In the genomic region with DNA sequence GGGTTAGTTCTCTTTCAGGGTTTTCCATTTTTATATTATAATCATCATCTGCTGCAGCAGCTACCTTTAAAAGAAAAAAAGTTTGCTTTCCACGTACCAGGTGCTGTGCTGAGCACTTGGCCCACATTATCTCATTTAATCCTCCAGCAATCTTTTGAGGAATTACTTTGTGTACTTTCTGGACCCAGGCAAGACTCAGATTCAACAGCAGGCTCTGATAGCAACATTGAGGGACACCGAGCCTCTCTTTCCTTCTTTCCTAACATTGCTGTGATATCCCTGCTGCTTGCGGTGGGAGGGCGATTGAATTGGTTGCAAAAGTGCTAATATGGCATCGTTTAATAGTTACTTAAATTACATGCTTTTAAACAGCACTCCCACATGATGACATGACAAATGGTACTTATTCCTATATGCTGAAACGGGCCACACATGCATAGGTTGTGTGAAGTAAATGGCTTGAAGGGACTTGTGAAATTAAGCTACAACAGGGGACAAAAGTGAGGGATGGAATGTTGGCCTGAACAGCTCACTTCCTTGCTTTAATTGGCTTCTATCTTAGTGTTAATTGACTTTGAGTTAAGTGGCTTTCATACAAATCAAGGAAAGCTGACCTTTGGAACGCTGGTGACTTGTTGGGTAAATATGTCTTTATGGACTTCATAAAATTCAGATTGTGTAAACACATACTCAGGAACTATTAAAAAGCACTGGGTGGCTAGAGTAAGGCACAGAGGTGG, we compare ENCODE assay signal across 25 cellular contexts. TPM values are rescaled to one million over a fixed set of nuclear protein-coding genes. Genes with fewer than 3 reads are reported as not detected.
DNase-seq lines count a peak whose midpoint lies in the region; ATAC-seq and TF ChIP-seq lines count a peak whose summit lies in the region.
"Had no signal": no experiment of that assay in that cellular context is flagged by ENCODE, and none has a peak within 500 bp of the region (broad histone marks: within the 10 kb centered on the region; RNA-seq: fewer than 3 reads in every experiment).

No MANE protein-coding gene starts in this region.

- H3K4me3 ChIP-seq in endodermal cell (ENCODE audit: low read length) (peak overlapping the region; percentile 56), mucosa of stomach (ENCODE audit: low read length) (no peak overlapping the region)
- H3K4me3 ChIP-seq: adrenal gland; BLaER1 treated with 17β-estradiol and CSF1 and Interleukin-3, amounts not matched to agents 10 nM and 100 nM had no signal

- peaks cover 58% of the 10 kb centered on the region for H3K4me1 Mint-ChIP-seq in Calu3 (ENCODE audit: low read depth, unreplicated experiment)
- peaks cover 74% of the 10 kb centered on the region for H3K4me1 Mint-ChIP-seq in endodermal cell

- H3K27ac Mint-ChIP-seq in Calu3 (ENCODE audit: unreplicated experiment) (peak overlapping the region; percentile 37), endodermal cell (peak overlapping the region; percentile 93)
- H3K27ac Mint-ChIP-seq: activated T-cell treated with anti-CD3 and anti-CD28 coated beads, Interleukin-2, amount 50 U/mL, for 24 hours; nephron had no signal

- H3K4me3 Mint-ChIP-seq in Calu3 (ENCODE audit: low read depth, unreplicated experiment) (peak overlapping the region; percentile 48), endodermal cell (peak overlapping the region; percentile 28)
- H3K4me3 Mint-ChIP-seq: activated T-cell treated with anti-CD3 and anti-CD28 coated beads, Interleukin-2, amount 50 U/mL, for 24 hours; nephron had no signal

- CTCF ChIA-PET in Calu3 (lab: Charles Lee): interaction anchor here (0.5 to 0.7 kb wide), 3 partner anchors 244 to 333 kb away, joined by 3 to 6 read pairs (median 6); no protein-coding TSS in a partner anchor

- H3K9ac ChIP-seq in endodermal cell (ENCODE audit: extremely low read depth, low read length, poor library complexity, severe bottlenecking): no peak overlapping the region
- H3K9ac ChIP-seq in mucosa of stomach (ENCODE audit: low read length): peak overlapping the region; percentile 35
- H3K9ac ChIP-seq: BLaER1 treated with 17β-estradiol and CSF1 and Interleukin-3, amounts not matched to agents 10 nM and 100 nM; parathyroid adenoma had no signal

- WGBS in endodermal cell (ENCODE audit: insufficient coverage in 1 of 2, insufficient read length in 1 of 2), 2 experiments: 60 to 82% methylated on average over 4 to 7 of the region's 7 CpGs

- no peak for ATAC-seq in HG02678 (IDR thresholded peaks at IDR 0.05; ENCODE audit: unreplicated experiment)
- ATAC-seq: sciatic nerve had no signal

- H3K27me3 ChIP-seq in endodermal cell (ENCODE audit: control insufficient read depth, insufficient read depth, low read length, poor library complexity, severe bottlenecking) (no peaks in the 10 kb centered on the region), mucosa of stomach (ENCODE audit: control insufficient read depth, insufficient read depth, low read length) (no peaks in the 10 kb centered on the region)
- H3K27me3 ChIP-seq: adrenal gland; BLaER1 treated with 17β-estradiol and CSF1 and Interleukin-3, amounts not matched to agents 10 nM and 100 nM had no signal

- no peak overlapping the region for H3K27ac ChIP-seq in endodermal cell (ENCODE audit: low read depth, low read length)
- H3K27ac ChIP-seq: adrenal gland; BLaER1 treated with 17β-estradiol and CSF1 and Interleukin-3, amounts not matched to agents 10 nM and 100 nM; parathyroid adenoma had no signal

- H3K9me3 Mint-ChIP-seq in Calu3 (ENCODE audit: low read depth, unreplicated experiment) (no peaks in the 10 kb centered on the region), endodermal cell (no peaks in the 10 kb centered on the region)
- H3K9me3 Mint-ChIP-seq: activated T-cell treated with anti-CD3 and anti-CD28 coated beads, Interleukin-2, amount 50 U/mL, for 24 hours; nephron had no signal

- DNase-seq in Calu3 (no peak), NCI-H82 (lab: John Stamatoyannopoulos, UW) (peak; percentile 38), endodermal cell (no peak), RKO (ENCODE audit: low spot score) (no peak), putamen (ENCODE audit: low spot score) (no peak)
- no peak for DNase-seq in stimulated activated CD4-positive, alpha-beta T cell treated with anti-CD3 and anti-CD28 coated beads, Interleukin-15, amount 100 ng/mL, for 24 hours
- DNase-seq: ACHN; activated CD4-positive, alpha-beta T cell treated with anti-CD3 and anti-CD28 coated beads for 1 hour; activated CD8-positive, alpha-beta memory T cell treated with anti-CD3 and anti-CD28 coated beads for 24 hours; activated naive CD4-positive, alpha-beta T cell; activated T-cell treated with anti-CD3 and anti-CD28 coated beads, Interleukin-2, amount 50 U/mL, for 24 hours; adrenal gland; cortex of kidney; mesenchymal stem cell; NCI-H1417 treated with DMSO at 0.1 percent for 48 hours; NCI-H2171 treated with DMSO at 0.1 percent for 48 hours; NCI-H526 treated with DMSO at 0.1 percent for 48 hours; Right ventricle myocardium superior; SW 1271 had no signal

- no TSS peak for BruUV-seq in Calu3 (replicated peaks; lab: Mats Ljungman, UMichigan)

- H3K27me3 Mint-ChIP-seq in Calu3 (ENCODE audit: unreplicated experiment): no peaks in the 10 kb centered on the region
- no peaks in the 10 kb centered on the region for H3K27me3 Mint-ChIP-seq in endodermal cell (ENCODE audit: insufficient read depth)

- TF ChIP-seq CTCF in Calu3 (IDR thresholded peaks at IDR 0.05; ENCODE audit: unreplicated experiment): no peak
- TF ChIP-seq CTCF in endodermal cell (conservative IDR thresholded peaks at IDR 0.05): no peak

- intact Hi-C loops in Calu3 (cut with micrococcal nuclease; ENCODE audit: unreplicated experiment): no loop called here

- peaks cover 4% of the 10 kb centered on the region for H3K36me3 ChIP-seq in endodermal cell (ENCODE audit: control insufficient read depth, insufficient read depth, low read length)
- no peaks in the 10 kb centered on the region for H3K36me3 ChIP-seq in mucosa of stomach (ENCODE audit: control insufficient read depth, insufficient read depth, low read length)
- H3K36me3 ChIP-seq: adrenal gland had no signal

- peaks cover 29% of the 10 kb centered on the region for H3K4me1 ChIP-seq in endodermal cell (ENCODE audit: control insufficient read depth, insufficient read depth, low read length)
- peaks cover 70% of the 10 kb centered on the region for H3K4me1 ChIP-seq in mucosa of stomach (ENCODE audit: control insufficient read depth, insufficient read depth, low read length)

- no peaks in the 10 kb centered on the region for H3K9me3 ChIP-seq in endodermal cell (ENCODE audit: control insufficient read depth, low read length)
- no peaks in the 10 kb centered on the region for H3K9me3 ChIP-seq in mucosa of stomach (ENCODE audit: control insufficient read depth, low read length)
- H3K9me3 ChIP-seq: adrenal gland; BLaER1 treated with 17β-estradiol and CSF1 and Interleukin-3, amounts not matched to agents 10 nM and 100 nM had no signal

- H3K36me3 Mint-ChIP-seq in Calu3 (ENCODE audit: insufficient read depth, unreplicated experiment) (no peaks in the 10 kb centered on the region), endodermal cell (ENCODE audit: low read depth) (peaks cover 3% of the 10 kb centered on the region)

RNA-seq across cellular contexts. Expression of a gene that starts 21.2 kb away (rescaled TPM):
- 28.9 and 33.3 TPM in 2 replicates for total RNA-seq in Calu3 (2022)
- 10 to 100 TPM; 60.3 to 70.1 TPM for total RNA-seq in endodermal cell
- polyA plus RNA-seq in endodermal cell (2013, experiment 1 of 2): 29.4 TPM
- polyA plus RNA-seq in endodermal cell (2013, experiment 2 of 2): 27.9 TPM
